Comparison of ENCODE assay signal across 13 cellular contexts in genomic region chr21:26117324-26117971, GRCh38. TPM values are rescaled to one million over a fixed set of nuclear protein-coding genes. Genes with fewer than 3 reads are reported as not detected.
DNase-seq lines count a peak whose midpoint lies in the region; ATAC-seq and TF ChIP-seq lines count a peak whose summit lies in the region.
"Had no signal": no experiment of that assay in that cellular context is flagged by ENCODE, and none has a peak within 500 bp of the region (broad histone marks: within the 10 kb centered on the region; RNA-seq: fewer than 3 reads in every experiment).

No MANE protein-coding gene starts in this region.

- H3K9me3 ChIP-seq in heart left ventricle (no peaks in the 10 kb centered on the region), heart right ventricle (no peaks in the 10 kb centered on the region), hepatocyte (ENCODE audit: low read depth) (no peaks in the 10 kb centered on the region), uterus (no peaks in the 10 kb centered on the region)

- H3K36me3 ChIP-seq in heart left ventricle, result no peaks in the 10 kb centered on the region
- no peaks in the 10 kb centered on the region for H3K36me3 ChIP-seq in heart right ventricle
- no peaks in the 10 kb centered on the region for H3K36me3 ChIP-seq in hepatocyte (replicated peaks; ENCODE audit: insufficient read depth, low read depth)
- H3K36me3 ChIP-seq in uterus, result no peaks in the 10 kb centered on the region

- no peaks in the 10 kb centered on the region for H3K9me3 Mint-ChIP-seq in activated T-cell treated with anti-CD3 and anti-CD28 coated beads, Interleukin-2, amount 50 U/mL, for 72 hours
- H3K9me3 Mint-ChIP-seq: activated naive CD8-positive, alpha-beta T cell treated with anti-CD3 and anti-CD28 coated beads, Interleukin-2, amount 50 U/mL, for 24 hours; naive B cell; T-cell had no signal

- H3K36me3 Mint-ChIP-seq in activated T-cell treated with anti-CD3 and anti-CD28 coated beads, Interleukin-2, amount 50 U/mL, for 72 hours (ENCODE audit: insufficient read depth in 2 of 2), result no peaks in the 10 kb centered on the region
- H3K36me3 Mint-ChIP-seq: T-cell had no signal

- H2AFZ ChIP-seq in hepatocyte, result no peak overlapping the region

- ATAC-seq in heart left ventricle (no peak), heart right ventricle (no peak)
- ATAC-seq in activated T-cell treated with anti-CD3 and anti-CD28 coated beads, Interleukin-2, amount 50 U/mL, for 72 hours (replicated peaks in 1 of 2), result no peak
- ATAC-seq: activated naive CD8-positive, alpha-beta T cell treated with anti-CD3 and anti-CD28 coated beads, Interleukin-2, amount 50 U/mL, for 24 hours; T-cell had no signal

- peaks cover 10% of the 10 kb centered on the region for H4K20me1 ChIP-seq in hepatocyte (ENCODE audit: insufficient read depth, poor library complexity, severe bottlenecking)

- in situ Hi-C loops in ACHN (cut with HindIII; ENCODE audit: low pct_ligation_motif_present, low pct_unique_long_range_greater_than_20kb, low sequenced_read_pairs), result no loop called here

- H3K79me2 ChIP-seq in hepatocyte, result peaks cover 90% of the 10 kb centered on the region

- H3K4me1 Mint-ChIP-seq in activated T-cell treated with anti-CD3 and anti-CD28 coated beads, Interleukin-2, amount 50 U/mL, for 72 hours (ENCODE audit: low read depth), result peaks cover 11% of the 10 kb centered on the region

- DNase-seq in heart left ventricle, result no peak
- no peak for DNase-seq in heart right ventricle
- DNase-seq in NCI-H2196 treated with DMSO at 0.1 percent for 48 hours (lab: John Stamatoyannopoulos, UW; ENCODE audit: unreplicated experiment), result peak; percentile 46
- no peak for DNase-seq in hepatocyte (ENCODE audit: low spot score)
- DNase-seq in uterus, result no peak
- DNase-seq in activated T-cell treated with anti-CD3 and anti-CD28 coated beads, Interleukin-2, amount 50 U/mL, for 72 hours, result no peak
- DNase-seq in ACHN, result no peak
- no peak for DNase-seq in OCI-M2 (lab: John Stamatoyannopoulos, UW; ENCODE audit: unreplicated experiment)
- DNase-seq: activated naive CD8-positive, alpha-beta T cell treated with anti-CD3 and anti-CD28 coated beads, Interleukin-2, amount 50 U/mL, for 24 hours; effector CD4-positive, alpha-beta T cell; naive B cell; NCI-H524 treated with DMSO at 0.1 percent for 48 hours; T-cell had no signal

- H3K4me3 ChIP-seq in heart left ventricle (no peak overlapping the region), heart right ventricle (no peak overlapping the region), hepatocyte (no peak overlapping the region), uterus (no peak overlapping the region)

- 91 to 92% (median 92%) methylated on average over 5 of the region's 5 CpGs for WGBS in heart left ventricle, 4 donors
- WGBS in heart right ventricle, 2 donors, result 93% methylated on average over 5 of the region's 5 CpGs
- 99% methylated on average over 5 of the region's 5 CpGs for WGBS in hepatocyte (ENCODE audit: low lambda C conversion rate, missing lambda C conversion rate)

- H3K27me3 ChIP-seq in heart left ventricle (no peaks in the 10 kb centered on the region), heart right ventricle (no peaks in the 10 kb centered on the region), hepatocyte (no peaks in the 10 kb centered on the region), uterus (no peaks in the 10 kb centered on the region)

- no peak overlapping the region for H3K4me2 ChIP-seq in hepatocyte

- TF ChIP-seq CTCF in heart left ventricle (IDR thresholded peaks at IDR 0.05) (no peak), heart right ventricle (IDR thresholded peaks at IDR 0.05) (no peak), hepatocyte (IDR thresholded peaks at IDR 0.05; ENCODE audit: poor library complexity) (no peak), uterus (IDR thresholded peaks at IDR 0.05) (no peak)

- no peaks in the 10 kb centered on the region for H3K9me2 ChIP-seq in hepatocyte (replicated peaks; ENCODE audit: insufficient read depth)

- TF ChIP-seq POLR2A in heart left ventricle (IDR thresholded peaks at IDR 0.05) (no peak), uterus (IDR thresholded peaks at IDR 0.05) (no peak)

- intact Hi-C loops in heart left ventricle (cut with DNase I) (loop anchor here in 4 of 10 donors (5.0 to 10.0 kb wide), 2 partner anchors 47 to 50 kb away; no protein-coding TSS in a partner anchor), heart right ventricle (cut with DNase I) (loop anchor here in 1 of 10 donors (5.0 kb wide), 1 partner anchor 50 kb away; no protein-coding TSS in a partner anchor), uterus (cut with DNase I; ENCODE audit: low total_unique reads) (no loop called here)

- H3K4me3 Mint-ChIP-seq in activated T-cell treated with anti-CD3 and anti-CD28 coated beads, Interleukin-2, amount 50 U/mL, for 72 hours, result no peak overlapping the region
- H3K4me3 Mint-ChIP-seq: activated naive CD8-positive, alpha-beta T cell treated with anti-CD3 and anti-CD28 coated beads, Interleukin-2, amount 50 U/mL, for 24 hours; T-cell had no signal

- H3K27me3 Mint-ChIP-seq in activated T-cell treated with anti-CD3 and anti-CD28 coated beads, Interleukin-2, amount 50 U/mL, for 72 hours (ENCODE audit: low read depth), result no peaks in the 10 kb centered on the region
- H3K27me3 Mint-ChIP-seq: activated naive CD8-positive, alpha-beta T cell treated with anti-CD3 and anti-CD28 coated beads, Interleukin-2, amount 50 U/mL, for 24 hours; naive B cell; T-cell had no signal

- H3K4me1 ChIP-seq in heart left ventricle (peaks cover 0 to 47% (median 25%) of the 10 kb centered on the region in 12 donors), heart right ventricle (peaks cover 0 to 63% (median 40%) of the 10 kb centered on the region in 9 donors), hepatocyte (ENCODE audit: insufficient read depth) (peaks cover 12% of the 10 kb centered on the region), uterus (peaks cover 4 to 16% of the 10 kb centered on the region in 2 donors)

- H3K27ac Mint-ChIP-seq in activated T-cell treated with anti-CD3 and anti-CD28 coated beads, Interleukin-2, amount 50 U/mL, for 72 hours, result no peak overlapping the region
- H3K27ac Mint-ChIP-seq: activated naive CD8-positive, alpha-beta T cell treated with anti-CD3 and anti-CD28 coated beads, Interleukin-2, amount 50 U/mL, for 24 hours; T-cell had no signal

- H3K27ac ChIP-seq in heart left ventricle (peak overlapping the region in 10 of 12 donors; percentile 47 to 73 (median 62)), heart right ventricle (peak overlapping the region in 5 of 10 donors; percentile 52 to 86 (median 73)), hepatocyte (peak overlapping the region; percentile 54), uterus (peak overlapping the region; percentile 34 to 56)

RNA-seq across cellular contexts. Expression of gene APP, which starts 53.1 kb away (rescaled TPM):
- 100 to 1,000 TPM; 271 to 467 (median 381) TPM for total RNA-seq in heart left ventricle
- 100 to 1,000 TPM; 103 to 231 TPM for polyA plus RNA-seq in heart left ventricle
- total RNA-seq in heart right ventricle, result 100 to 1,000 TPM; 324 to 434 (median 398) TPM
- 100 to 1,000 TPM; 106 to 186 TPM for polyA plus RNA-seq in heart right ventricle
- total RNA-seq in hepatocyte, result 288 and 316 TPM in 2 replicates
- 46.4 and 55.7 TPM in 2 replicates for polyA plus RNA-seq in hepatocyte
- 100 to 1,000 TPM; 212 to 537 (median 430) TPM for total RNA-seq in uterus
- total RNA-seq in activated T-cell treated with anti-CD3 and anti-CD28 coated beads, Interleukin-2, amount 50 U/mL, for 72 hours, result 10 to 100 TPM; 37.2 to 45.0 TPM
